2 cellular contexts compared by ENCODE assay signal in the genomic region with DNA sequence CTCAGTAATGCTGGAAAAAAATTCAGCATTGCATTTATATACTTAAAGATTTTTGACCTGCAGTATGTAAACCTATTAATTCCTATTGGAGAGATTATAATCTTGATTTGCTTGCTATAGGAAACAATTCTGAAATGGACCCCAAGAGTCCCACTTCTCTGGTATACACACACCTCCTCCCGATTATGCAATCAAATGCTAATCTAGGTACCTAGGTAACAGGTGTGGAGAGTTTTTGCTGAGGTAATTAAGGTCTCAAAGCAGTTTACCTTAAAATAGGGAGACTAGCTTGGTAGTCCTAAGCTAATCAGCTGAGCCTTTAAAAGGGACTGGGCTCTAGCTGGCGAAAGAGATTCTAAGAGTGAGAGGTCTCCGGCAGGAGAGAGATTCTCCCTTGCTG.
TF ChIP-seq lines count a peak whose summit lies in the region.

No MANE protein-coding gene starts in this region.

TF ChIP-seq in HepG2, 621 proteins besides CTCF, POLR2A, EP300 and RAD21:
- no peak for TF ChIP-seq IRF1 (CRISPR knock-in tag; IDR thresholded peaks at IDR 0.05; ENCODE audit: low read depth)
- no peak for TF ChIP-seq SMARCE1 (IDR thresholded peaks at IDR 0.05; ENCODE audit: borderline replicate concordance)
- 0 out of 2 replicates have a peak, but pooled peaks have one; percentile 25 for TF ChIP-seq CEBPB (IDR thresholded peaks at IDR 0.05; ENCODE audit: borderline replicate concordance, low read depth, low read length)
- TF ChIP-seq MLX (CRISPR knock-in tag; IDR thresholded peaks at IDR 0.05) = no peak
- TF ChIP-seq NR2F1 (CRISPR knock-in tag; IDR thresholded peaks at IDR 0.05) = no peak
- no peak for TF ChIP-seq CBFB (CRISPR knock-in tag; IDR thresholded peaks at IDR 0.05)
- no peak for TF ChIP-seq ETV5 (CRISPR knock-in tag; IDR thresholded peaks at IDR 0.05; ENCODE audit: borderline replicate concordance)

TF ChIP-seq in H1, 55 proteins besides CTCF, POLR2A, EP300 and RAD21:
- no peak for TF ChIP-seq CHD1 (IDR thresholded peaks at IDR 0.05; ENCODE audit: low read depth, low read length)
- TF ChIP-seq RFX5 (IDR thresholded peaks at IDR 0.05; ENCODE audit: borderline replicate concordance, low read depth, low read length) = no peak
- no peak for TF ChIP-seq TAF1 (IDR thresholded peaks at IDR 0.05; ENCODE audit: low read depth, low read length)
- TF ChIP-seq CEBPB (IDR thresholded peaks at IDR 0.05; ENCODE audit: low read depth, low read length) = peak; percentile 92
